Comparison of ENCODE assay signal across 1 cellular context in the genomic region with DNA sequence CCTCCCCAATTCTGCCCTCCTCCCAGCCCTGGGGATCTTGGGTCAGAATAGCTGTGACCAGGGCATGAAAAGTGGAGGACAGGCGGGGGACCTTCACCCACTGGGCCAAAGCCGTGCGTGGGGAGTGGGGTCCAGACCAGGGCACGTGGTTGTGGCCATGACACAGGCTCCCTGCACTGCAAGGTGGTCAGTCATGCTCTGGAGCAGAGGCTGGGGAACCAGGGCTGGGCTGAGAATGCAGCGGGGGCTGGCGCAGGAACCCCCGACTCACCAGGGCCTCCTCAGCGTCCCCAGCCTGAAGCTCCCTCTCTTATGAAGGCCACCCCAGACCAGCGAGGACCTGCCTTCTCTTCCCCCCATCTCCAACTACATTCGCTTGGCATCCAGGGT.
TF ChIP-seq lines count a peak whose summit lies in the region.

No MANE protein-coding gene starts in this region.

TF ChIP-seq in HepG2, 621 proteins besides CTCF, POLR2A, EP300 and RAD21:
- TF ChIP-seq HNRNPK (IDR thresholded peaks at IDR 0.05; ENCODE audit: low read depth, low read length, poor library complexity, severe bottlenecking) (no peak), PHF21A (CRISPR knock-in tag; IDR thresholded peaks at IDR 0.05) (no peak), MAFG (CRISPR knock-in tag; IDR thresholded peaks at IDR 0.05) (no peak), SETDB1 (CRISPR knock-in tag; IDR thresholded peaks at IDR 0.05; ENCODE audit: borderline replicate concordance) (no peak), THYN1 (CRISPR knock-in tag; IDR thresholded peaks at IDR 0.05; ENCODE audit: borderline replicate concordance, low read depth) (no peak), KDM2A (CRISPR knock-in tag; IDR thresholded peaks at IDR 0.05; ENCODE audit: borderline replicate concordance, low read depth) (no peak), RXRB (CRISPR knock-in tag; IDR thresholded peaks at IDR 0.05; ENCODE audit: borderline replicate concordance) (no peak), ZNF260 (CRISPR knock-in tag; IDR thresholded peaks at IDR 0.05; ENCODE audit: borderline replicate concordance, low read depth) (no peak), RBAK (CRISPR knock-in tag; IDR thresholded peaks at IDR 0.05) (no peak), ZNF333 (CRISPR knock-in tag; IDR thresholded peaks at IDR 0.05; ENCODE audit: borderline replicate concordance) (no peak), CCDC6 (CRISPR knock-in tag; IDR thresholded peaks at IDR 0.05) (no peak), MAX (IDR thresholded peaks at IDR 0.05) (no peak)
- TF ChIP-seq, protein P1, sequence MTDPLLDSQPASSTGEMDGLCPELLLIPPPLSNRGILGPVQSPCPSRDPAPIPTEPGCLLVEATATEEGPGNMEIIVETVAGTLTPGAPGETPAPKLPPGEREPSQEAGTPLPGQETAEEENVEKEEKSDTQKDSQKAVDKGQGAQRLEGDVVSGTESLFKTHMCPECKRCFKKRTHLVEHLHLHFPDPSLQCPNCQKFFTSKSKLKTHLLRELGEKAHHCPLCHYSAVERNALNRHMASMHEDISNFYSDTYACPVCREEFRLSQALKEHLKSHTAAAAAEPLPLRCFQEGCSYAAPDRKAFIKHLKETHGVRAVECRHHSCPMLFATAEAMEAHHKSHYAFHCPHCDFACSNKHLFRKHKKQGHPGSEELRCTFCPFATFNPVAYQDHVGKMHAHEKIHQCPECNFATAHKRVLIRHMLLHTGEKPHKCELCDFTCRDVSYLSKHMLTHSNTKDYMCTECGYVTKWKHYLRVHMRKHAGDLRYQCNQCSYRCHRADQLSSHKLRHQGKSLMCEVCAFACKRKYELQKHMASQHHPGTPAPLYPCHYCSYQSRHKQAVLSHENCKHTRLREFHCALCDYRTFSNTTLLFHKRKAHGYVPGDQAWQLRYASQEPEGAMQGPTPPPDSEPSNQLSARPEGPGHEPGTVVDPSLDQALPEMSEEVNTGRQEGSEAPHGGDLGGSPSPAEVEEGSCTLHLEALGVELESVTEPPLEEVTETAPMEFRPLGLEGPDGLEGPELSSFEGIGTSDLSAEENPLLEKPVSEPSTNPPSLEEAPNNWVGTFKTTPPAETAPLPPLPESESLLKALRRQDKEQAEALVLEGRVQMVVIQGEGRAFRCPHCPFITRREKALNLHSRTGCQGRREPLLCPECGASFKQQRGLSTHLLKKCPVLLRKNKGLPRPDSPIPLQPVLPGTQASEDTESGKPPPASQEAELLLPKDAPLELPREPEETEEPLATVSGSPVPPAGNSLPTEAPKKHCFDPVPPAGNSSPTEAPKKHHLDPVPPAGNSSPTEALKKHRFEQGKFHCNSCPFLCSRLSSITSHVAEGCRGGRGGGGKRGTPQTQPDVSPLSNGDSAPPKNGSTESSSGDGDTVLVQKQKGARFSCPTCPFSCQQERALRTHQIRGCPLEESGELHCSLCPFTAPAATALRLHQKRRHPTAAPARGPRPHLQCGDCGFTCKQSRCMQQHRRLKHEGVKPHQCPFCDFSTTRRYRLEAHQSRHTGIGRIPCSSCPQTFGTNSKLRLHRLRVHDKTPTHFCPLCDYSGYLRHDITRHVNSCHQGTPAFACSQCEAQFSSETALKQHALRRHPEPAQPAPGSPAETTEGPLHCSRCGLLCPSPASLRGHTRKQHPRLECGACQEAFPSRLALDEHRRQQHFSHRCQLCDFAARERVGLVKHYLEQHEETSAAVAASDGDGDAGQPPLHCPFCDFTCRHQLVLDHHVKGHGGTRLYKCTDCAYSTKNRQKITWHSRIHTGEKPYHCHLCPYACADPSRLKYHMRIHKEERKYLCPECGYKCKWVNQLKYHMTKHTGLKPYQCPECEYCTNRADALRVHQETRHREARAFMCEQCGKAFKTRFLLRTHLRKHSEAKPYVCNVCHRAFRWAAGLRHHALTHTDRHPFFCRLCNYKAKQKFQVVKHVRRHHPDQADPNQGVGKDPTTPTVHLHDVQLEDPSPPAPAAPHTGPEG (CRISPR knock-in tag; IDR thresholded peaks at IDR 0.05), result no peak
TF ChIP-seq in HepG2: peak in this region for 0.
